21 cellular contexts compared by ENCODE assay signal in the genomic region with DNA sequence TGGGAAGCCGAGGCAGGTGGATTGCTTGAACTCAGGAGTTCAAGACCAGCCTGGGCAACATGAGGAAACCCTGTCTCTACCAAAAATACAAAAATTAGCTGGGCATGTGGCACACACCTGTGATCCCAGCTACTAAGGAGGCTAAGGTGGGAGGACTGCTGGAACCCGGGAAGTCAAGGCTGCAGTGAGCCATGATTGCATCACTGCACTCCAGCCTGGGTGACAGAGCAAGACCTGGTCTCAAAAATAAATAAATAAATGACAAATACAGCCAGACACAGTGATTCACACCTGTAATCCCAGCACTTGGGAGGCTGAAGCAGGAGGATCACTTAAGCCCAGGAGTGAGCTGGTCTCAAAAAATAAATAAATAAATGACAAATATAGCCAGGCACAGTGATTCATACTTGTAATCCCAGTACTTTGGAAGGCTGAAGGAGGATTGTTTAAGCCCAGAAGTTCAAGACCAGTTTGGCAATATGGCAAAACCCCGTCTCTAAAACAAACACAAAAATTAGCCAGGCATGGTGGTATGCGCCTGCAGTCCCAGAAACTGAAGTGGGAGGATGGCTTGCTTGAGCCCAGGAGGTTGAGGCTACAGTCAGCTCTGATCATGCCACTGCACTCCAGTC. TPM values are rescaled to one million over a fixed set of nuclear protein-coding genes. Genes with fewer than 3 reads are reported as not detected.
DNase-seq lines count a peak whose midpoint lies in the region; ATAC-seq and TF ChIP-seq lines count a peak whose summit lies in the region.
"Had no signal": no experiment of that assay in that cellular context is flagged by ENCODE, and none has a peak within 500 bp of the region (broad histone marks: within the 10 kb centered on the region; RNA-seq: fewer than 3 reads in every experiment).

No MANE protein-coding gene starts in this region.

- peaks cover 55% of the 10 kb centered on the region for H3K36me3 ChIP-seq in SJCRH30

- H3K27ac Mint-ChIP-seq in activated naive CD8-positive, alpha-beta T cell treated with anti-CD3 and anti-CD28 coated beads for 36 hours = no peak overlapping the region

- H3K27me3 ChIP-seq in SJCRH30 = no peaks in the 10 kb centered on the region
- H3K27me3 ChIP-seq: pancreas, stomach had no signal

- H3K36me3 Mint-ChIP-seq in activated naive CD8-positive, alpha-beta T cell treated with anti-CD3 and anti-CD28 coated beads for 36 hours = peaks cover 34% of the 10 kb centered on the region

- DNase-seq in AG09319 (ENCODE audit: extremely low read depth, low read depth) = peak; percentile 60
- peak; percentile 87 for DNase-seq in M059J (ENCODE audit: low read depth)
- no peak for DNase-seq in epithelial cell of prostate (ENCODE audit: low read depth, low spot score)
- peak; percentile 36 for DNase-seq in myocyte (ENCODE audit: low read depth)
- DNase-seq in activated naive CD8-positive, alpha-beta T cell treated with anti-CD3 and anti-CD28 coated beads for 36 hours = no peak
- no peak for DNase-seq in HPDE6-E6E7 (ENCODE audit: extremely low spot score)
- no peak for DNase-seq in SJCRH30
- DNase-seq: activated CD4-positive, alpha-beta T cell treated with anti-CD3 and anti-CD28 coated beads, Interleukin-2, amount 50 U/mL, for 48 hours; DMS153; effector CD4-positive, alpha-beta T cell; head of caudate nucleus; MM.1S; NCI-H2081; pancreas; SHP77 treated with DMSO at 0.1 percent for 48 hours; stimulated activated CD4-positive, alpha-beta T cell treated with anti-CD3 and anti-CD28 coated beads, Interleukin-12 subunit alpha, Interleukin-12 subunit beta, amount 100 ng/mL, for 4 hours; stomach; T1000 had no signal

- H3K27ac ChIP-seq in epithelial cell of prostate (peak overlapping the region; percentile 18), SJCRH30 (no peak overlapping the region)
- H3K27ac ChIP-seq: pancreas had no signal

- TF ChIP-seq CTCF in AG09319 (IDR thresholded peaks at IDR 0.05; ENCODE audit: low read depth, low read length) = no peak

- no peak for ATAC-seq in GM21423 (IDR thresholded peaks at IDR 0.05; ENCODE audit: unreplicated experiment)

- H3K9me3 Mint-ChIP-seq in activated naive CD8-positive, alpha-beta T cell treated with anti-CD3 and anti-CD28 coated beads for 36 hours = no peaks in the 10 kb centered on the region
- H3K9me3 Mint-ChIP-seq: brain had no signal

- H3K4me3 ChIP-seq in SJCRH30 = no peak overlapping the region
- H3K4me3 ChIP-seq: pancreas, stomach had no signal

- peaks cover 9% of the 10 kb centered on the region for H3K4me1 ChIP-seq in SJCRH30

- no peak overlapping the region for H3K4me3 Mint-ChIP-seq in activated naive CD8-positive, alpha-beta T cell treated with anti-CD3 and anti-CD28 coated beads for 36 hours

- no peaks in the 10 kb centered on the region for H3K27me3 Mint-ChIP-seq in activated naive CD8-positive, alpha-beta T cell treated with anti-CD3 and anti-CD28 coated beads for 36 hours
- H3K27me3 Mint-ChIP-seq: brain had no signal

- H3K4me1 Mint-ChIP-seq in activated naive CD8-positive, alpha-beta T cell treated with anti-CD3 and anti-CD28 coated beads for 36 hours = peaks cover 33% of the 10 kb centered on the region

- H3K9me3 ChIP-seq in SJCRH30 (replicated peaks) = no peaks in the 10 kb centered on the region
- H3K9me3 ChIP-seq: pancreas, stomach had no signal

RNA-seq across cellular contexts. Expression of a gene that starts 6.2 kb away (rescaled TPM):
- 28.9 and 45.2 TPM in 2 replicates for total RNA-seq in M059J (2014; rRNA removed; shearing (Covaris generic))
- 32.8 and 38.6 TPM in 2 replicates for total RNA-seq in myocyte
- 28.6 TPM for polyA plus RNA-seq in myocyte (2012)
- total RNA-seq in activated naive CD8-positive, alpha-beta T cell treated with anti-CD3 and anti-CD28 coated beads for 36 hours = 10 to 100 TPM; 30.3 to 32.2 TPM
- 46.1 and 50.9 TPM in 2 replicates for total RNA-seq in SJCRH30 (2014; rRNA removed; shearing (Covaris generic))

RNA-seq across cellular contexts. Expression of a gene that starts 10.6 kb away (rescaled TPM):
- 0.39 TPM in 1 of 2 replicates, not detected in the other for total RNA-seq in M059J (2014; rRNA removed; shearing (Covaris generic))
- not detected in 2 replicates for total RNA-seq in myocyte
- polyA plus RNA-seq in myocyte (2012) = not detected
- total RNA-seq in activated naive CD8-positive, alpha-beta T cell treated with anti-CD3 and anti-CD28 coated beads for 36 hours = not detected
- 0.04 TPM in 1 of 2 replicates, not detected in the other for total RNA-seq in SJCRH30 (2014; rRNA removed; shearing (Covaris generic))
- total RNA-seq: kidney epithelial cell had no signal

Comparison
In these comparisons a context has a peak if more than half of its experiments do, and no peak if none do; other contexts are left out.
1. DNase-seq: peak in AG09319 (single experiment), M059J (single experiment) and myocyte (single experiment); none in epithelial cell of prostate (single experiment), activated naive CD8-positive, alpha-beta T cell treated with anti-CD3 and anti-CD28 coated beads for 36 hours (single experiment), HPDE6-E6E7 (single experiment) and SJCRH30 (0 of 2).